Comparison of ENCODE assay signal across 1 cellular context in genomic region chr10:79070611-79071534, GRCh38.
A peak's percentile ranks its signal among the peaks of the same experiment; 100 is the strongest.
TF ChIP-seq lines count a peak whose summit lies in the region.

No MANE protein-coding gene starts in this region.

TF ChIP-seq in HEK293, 187 proteins besides CTCF, POLR2A, EP300 and RAD21 (continued from another document and continues in another):
- TF ChIP-seq ZNF148 (tag by site-specific recombination; IDR thresholded peaks at IDR 0.05; ENCODE audit: borderline replicate concordance) (no peak), BCL11B (tag by site-specific recombination; IDR thresholded peaks at IDR 0.05; ENCODE audit: low read depth) (no peak), ZNF792 (tag by site-specific recombination; IDR thresholded peaks at IDR 0.05) (no peak), ZNF518A (tag by site-specific recombination; conservative IDR thresholded peaks at IDR 0.05; ENCODE audit: low read depth) (no peak), ZNF626 (tag by site-specific recombination; IDR thresholded peaks at IDR 0.05) (no peak), ZNF768 (tag by site-specific recombination; IDR thresholded peaks at IDR 0.05) (no peak), ZNF791 (tag by site-specific recombination; IDR thresholded peaks at IDR 0.05) (no peak), ZBTB20 (tag by site-specific recombination; IDR thresholded peaks at IDR 0.05) (peak; percentile 94), ZNF610 (tag by site-specific recombination; IDR thresholded peaks at IDR 0.05; ENCODE audit: borderline replicate concordance) (no peak), ZNF274 (IDR thresholded peaks at IDR 0.05; ENCODE audit: low read length) (no peak), ZNF274 (tag by site-specific recombination; IDR thresholded peaks at IDR 0.05; ENCODE audit: borderline replicate concordance) (no peak), ZNF664 (tag by site-specific recombination; IDR thresholded peaks at IDR 0.05) (no peak), MEIS1 (CRISPR knock-in tag; IDR thresholded peaks at IDR 0.05; ENCODE audit: borderline replicate concordance) (no peak), ZNF214 (tag by site-specific recombination; IDR thresholded peaks at IDR 0.05; ENCODE audit: borderline replicate concordance) (no peak), ZNF184 (tag by site-specific recombination; IDR thresholded peaks at IDR 0.05) (no peak), ZNF112 (tag by site-specific recombination; IDR thresholded peaks at IDR 0.05) (no peak), ZNF776 (tag by site-specific recombination; IDR thresholded peaks at IDR 0.05; ENCODE audit: borderline replicate concordance) (no peak), ZNF350 (tag by site-specific recombination; IDR thresholded peaks at IDR 0.05) (no peak), ZNF221 (tag by site-specific recombination; IDR thresholded peaks at IDR 0.05; ENCODE audit: borderline replicate concordance) (no peak), ZNF548 (tag by site-specific recombination; IDR thresholded peaks at IDR 0.05) (no peak), ZNF174 (tag by site-specific recombination; IDR thresholded peaks at IDR 0.05) (no peak), BCL11A (tag by site-specific recombination; IDR thresholded peaks at IDR 0.05; ENCODE audit: low read depth) (no peak), TCF7L2 (IDR thresholded peaks at IDR 0.05; ENCODE audit: borderline replicate concordance, low read depth, low read length) (no peak), GLI4 (tag by site-specific recombination; IDR thresholded peaks at IDR 0.05) (no peak), ZNF621 (tag by site-specific recombination; IDR thresholded peaks at IDR 0.05) (no peak), ZNF529 (tag by site-specific recombination; IDR thresholded peaks at IDR 0.05; ENCODE audit: insufficient replicate concordance) (no peak), ZFP69B (tag by site-specific recombination; IDR thresholded peaks at IDR 0.05) (peak; percentile 80), ZNF530 (tag by site-specific recombination; IDR thresholded peaks at IDR 0.05; ENCODE audit: low read depth) (no peak), ZNF560 (tag by site-specific recombination; IDR thresholded peaks at IDR 0.05; ENCODE audit: borderline replicate concordance) (no peak), ZNF37A (tag by site-specific recombination; IDR thresholded peaks at IDR 0.05) (no peak), ZNF18 (tag by site-specific recombination; IDR thresholded peaks at IDR 0.05) (0 out of 2 replicates have a peak, but pooled peaks have one; percentile 35), RBAK (tag by site-specific recombination; IDR thresholded peaks at IDR 0.05) (no peak), ZNF19 (tag by site-specific recombination; IDR thresholded peaks at IDR 0.05; ENCODE audit: low read depth) (no peak), ZFHX2 (tag by site-specific recombination; conservative IDR thresholded peaks at IDR 0.05) (peak; percentile 36; the same call in 1 of the 2 replicates)
- TF ChIP-seq, protein P1, sequence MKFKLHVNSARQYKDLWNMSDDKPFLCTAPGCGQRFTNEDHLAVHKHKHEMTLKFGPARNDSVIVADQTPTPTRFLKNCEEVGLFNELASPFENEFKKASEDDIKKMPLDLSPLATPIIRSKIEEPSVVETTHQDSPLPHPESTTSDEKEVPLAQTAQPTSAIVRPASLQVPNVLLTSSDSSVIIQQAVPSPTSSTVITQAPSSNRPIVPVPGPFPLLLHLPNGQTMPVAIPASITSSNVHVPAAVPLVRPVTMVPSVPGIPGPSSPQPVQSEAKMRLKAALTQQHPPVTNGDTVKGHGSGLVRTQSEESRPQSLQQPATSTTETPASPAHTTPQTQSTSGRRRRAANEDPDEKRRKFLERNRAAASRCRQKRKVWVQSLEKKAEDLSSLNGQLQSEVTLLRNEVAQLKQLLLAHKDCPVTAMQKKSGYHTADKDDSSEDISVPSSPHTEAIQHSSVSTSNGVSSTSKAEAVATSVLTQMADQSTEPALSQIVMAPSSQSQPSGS (tag by site-specific recombination; IDR thresholded peaks at IDR 0.05; ENCODE audit: low read depth): no peak
- TF ChIP-seq, protein P2, sequence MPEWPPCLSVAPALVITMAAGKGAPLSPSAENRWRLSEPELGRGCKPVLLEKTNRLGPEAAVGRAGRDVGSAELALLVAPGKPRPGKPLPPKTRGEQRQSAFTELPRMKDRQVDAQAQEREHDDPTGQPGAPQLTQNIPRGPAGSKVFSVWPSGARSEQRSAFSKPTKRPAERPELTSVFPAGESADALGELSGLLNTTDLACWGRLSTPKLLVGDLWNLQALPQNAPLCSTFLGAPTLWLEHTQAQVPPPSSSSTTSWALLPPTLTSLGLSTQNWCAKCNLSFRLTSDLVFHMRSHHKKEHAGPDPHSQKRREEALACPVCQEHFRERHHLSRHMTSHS (tag by site-specific recombination; IDR thresholded peaks at IDR 0.05): no peak
- TF ChIP-seq, protein P3, sequence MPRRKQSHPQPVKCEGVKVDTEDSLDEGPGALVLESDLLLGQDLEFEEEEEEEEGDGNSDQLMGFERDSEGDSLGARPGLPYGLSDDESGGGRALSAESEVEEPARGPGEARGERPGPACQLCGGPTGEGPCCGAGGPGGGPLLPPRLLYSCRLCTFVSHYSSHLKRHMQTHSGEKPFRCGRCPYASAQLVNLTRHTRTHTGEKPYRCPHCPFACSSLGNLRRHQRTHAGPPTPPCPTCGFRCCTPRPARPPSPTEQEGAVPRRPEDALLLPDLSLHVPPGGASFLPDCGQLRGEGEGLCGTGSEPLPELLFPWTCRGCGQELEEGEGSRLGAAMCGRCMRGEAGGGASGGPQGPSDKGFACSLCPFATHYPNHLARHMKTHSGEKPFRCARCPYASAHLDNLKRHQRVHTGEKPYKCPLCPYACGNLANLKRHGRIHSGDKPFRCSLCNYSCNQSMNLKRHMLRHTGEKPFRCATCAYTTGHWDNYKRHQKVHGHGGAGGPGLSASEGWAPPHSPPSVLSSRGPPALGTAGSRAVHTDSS (tag by site-specific recombination; IDR thresholded peaks at IDR 0.05): no peak
- TF ChIP-seq, protein P4, sequence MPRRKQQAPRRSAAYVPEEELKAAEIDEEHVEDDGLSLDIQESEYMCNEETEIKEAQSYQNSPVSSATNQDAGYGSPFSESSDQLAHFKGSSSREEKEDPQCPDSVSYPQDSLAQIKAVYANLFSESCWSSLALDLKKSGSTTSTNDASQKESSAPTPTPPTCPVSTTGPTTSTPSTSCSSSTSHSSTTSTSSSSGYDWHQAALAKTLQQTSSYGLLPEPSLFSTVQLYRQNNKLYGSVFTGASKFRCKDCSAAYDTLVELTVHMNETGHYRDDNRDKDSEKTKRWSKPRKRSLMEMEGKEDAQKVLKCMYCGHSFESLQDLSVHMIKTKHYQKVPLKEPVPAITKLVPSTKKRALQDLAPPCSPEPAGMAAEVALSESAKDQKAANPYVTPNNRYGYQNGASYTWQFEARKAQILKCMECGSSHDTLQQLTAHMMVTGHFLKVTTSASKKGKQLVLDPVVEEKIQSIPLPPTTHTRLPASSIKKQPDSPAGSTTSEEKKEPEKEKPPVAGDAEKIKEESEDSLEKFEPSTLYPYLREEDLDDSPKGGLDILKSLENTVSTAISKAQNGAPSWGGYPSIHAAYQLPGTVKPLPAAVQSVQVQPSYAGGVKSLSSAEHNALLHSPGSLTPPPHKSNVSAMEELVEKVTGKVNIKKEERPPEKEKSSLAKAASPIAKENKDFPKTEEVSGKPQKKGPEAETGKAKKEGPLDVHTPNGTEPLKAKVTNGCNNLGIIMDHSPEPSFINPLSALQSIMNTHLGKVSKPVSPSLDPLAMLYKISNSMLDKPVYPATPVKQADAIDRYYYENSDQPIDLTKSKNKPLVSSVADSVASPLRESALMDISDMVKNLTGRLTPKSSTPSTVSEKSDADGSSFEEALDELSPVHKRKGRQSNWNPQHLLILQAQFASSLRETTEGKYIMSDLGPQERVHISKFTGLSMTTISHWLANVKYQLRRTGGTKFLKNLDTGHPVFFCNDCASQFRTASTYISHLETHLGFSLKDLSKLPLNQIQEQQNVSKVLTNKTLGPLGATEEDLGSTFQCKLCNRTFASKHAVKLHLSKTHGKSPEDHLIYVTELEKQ (tag by site-specific recombination; IDR thresholded peaks at IDR 0.05; ENCODE audit: borderline replicate concordance): no peak
- TF ChIP-seq, protein P5, sequence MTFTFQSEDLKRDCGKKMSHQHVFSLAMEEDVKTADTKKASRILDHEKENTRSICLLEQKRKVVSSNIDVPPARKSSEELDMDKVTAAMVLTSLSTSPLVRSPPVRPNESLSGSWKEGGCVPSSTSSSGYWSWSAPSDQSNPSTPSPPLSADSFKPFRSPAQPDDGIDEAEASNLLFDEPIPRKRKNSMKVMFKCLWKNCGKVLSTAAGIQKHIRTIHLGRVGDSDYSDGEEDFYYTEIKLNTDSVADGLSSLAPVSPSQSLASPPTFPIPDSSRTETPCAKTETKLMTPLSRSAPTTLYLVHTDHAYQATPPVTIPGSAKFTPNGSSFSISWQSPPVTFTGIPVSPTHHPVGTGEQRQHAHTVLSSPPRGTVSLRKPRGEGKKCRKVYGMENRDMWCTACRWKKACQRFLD (tag by site-specific recombination; IDR thresholded peaks at IDR 0.05): no peak
- TF ChIP-seq, protein P6, sequence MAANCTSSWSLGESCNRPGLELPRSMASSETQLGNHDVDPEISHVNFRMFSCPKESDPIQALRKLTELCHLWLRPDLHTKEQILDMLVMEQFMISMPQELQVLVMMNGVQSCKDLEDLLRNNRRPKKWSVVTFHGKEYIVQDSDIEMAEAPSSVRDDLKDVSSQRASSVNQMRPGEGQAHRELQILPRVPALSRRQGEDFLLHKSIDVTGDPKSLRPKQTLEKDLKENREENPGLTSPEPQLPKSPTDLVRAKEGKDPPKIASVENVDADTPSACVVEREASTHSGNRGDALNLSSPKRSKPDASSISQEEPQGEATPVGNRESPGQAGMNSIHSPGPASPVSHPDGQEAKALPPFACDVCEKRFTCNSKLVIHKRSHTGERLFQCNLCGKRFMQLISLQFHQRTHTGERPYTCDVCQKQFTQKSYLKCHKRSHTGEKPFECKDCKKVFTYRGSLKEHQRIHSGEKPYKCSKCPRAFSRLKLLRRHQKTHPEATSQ (tag by site-specific recombination; IDR thresholded peaks at IDR 0.05): no peak
